In the genomic region with DNA sequence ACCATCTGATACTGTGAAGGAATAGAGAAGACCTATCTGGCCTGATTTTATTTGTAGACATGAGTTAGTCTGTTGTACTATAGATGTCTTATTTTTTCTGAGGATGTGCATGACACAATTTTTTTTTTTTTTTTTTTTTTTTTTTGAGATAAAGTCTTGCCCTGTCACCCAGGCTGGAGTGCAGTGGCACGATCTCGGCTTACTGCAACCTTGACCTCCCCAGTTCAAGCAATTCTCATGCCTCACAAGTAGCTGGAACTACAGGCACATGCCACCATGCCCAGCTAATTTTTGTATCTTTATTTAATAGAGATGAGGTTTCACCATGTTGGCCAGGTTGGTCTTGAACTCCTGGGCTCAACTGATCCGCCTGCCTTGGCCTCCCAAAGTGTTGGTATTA, we compare ENCODE assay signal across 7 cellular contexts. TPM values are rescaled to one million over a fixed set of nuclear protein-coding genes. Genes with fewer than 3 reads are reported as not detected.
DNase-seq lines count a peak whose midpoint lies in the region; ATAC-seq, FAIRE-seq and TF ChIP-seq lines count a peak whose summit lies in the region.
"Not testable (repeated sequence)": the region's sequence is repeated elsewhere in the genome, so short reads cannot be mapped to it uniquely, and the experiment has no call there.

No MANE protein-coding gene starts in this region.

- CTCF ChIA-PET in activated CD8-positive, alpha-beta T cell treated with anti-CD3 and anti-CD28 coated beads, Interleukin-2, amount 10 ng/mL, durations not matched to agents 7 days and 5 days (lab: Charles Lee): not testable (repeated sequence)
- CTCF ChIA-PET in GM12878 (lab: Yijun Ruan, JAX): interaction anchor here (1.0 kb wide), 1 partner anchor 257 kb away, joined by 3 read pairs; no protein-coding TSS in a partner anchor

- BruUV-seq in GM12878 (replicated peaks; lab: Mats Ljungman, UMichigan): not testable (repeated sequence)

- WGBS in GM23248 (ENCODE audit: low coverage in 1 of 2, low lambda C conversion rate in 2 of 2, missing lambda C conversion rate in 2 of 2), 2 experiments: 97 to 100% methylated on average over 3 of the region's 3 CpGs
- 96% methylated on average over 3 of the region's 3 CpGs for WGBS in GM12878 (ENCODE audit: insufficient coverage, insufficient replicate concordance, low lambda C conversion rate, missing lambda C conversion rate)

- H3K9me2 ChIP-seq in GM23248 (ENCODE audit: insufficient read depth): not testable (repeated sequence)

- H4K20me1 ChIP-seq in GM23248 (ENCODE audit: insufficient read depth); OCI-LY3 (ENCODE audit: insufficient read depth, low read length); GM12878 (ENCODE audit: control insufficient read depth, insufficient read depth); osteoblast (ENCODE audit: insufficient read depth, low read length): not testable (repeated sequence)

- SMC1A ChIA-PET in GM12878 (lab: Charles Lee; ENCODE audit: uncharacterized antibody, unreplicated experiment): interaction anchor here (1.5 kb wide), 1 partner anchor 26 kb away, joined by 4 read pairs; the partner anchor contains the start of gene CDK12

- H3K27ac Mint-ChIP-seq in activated CD8-positive, alpha-beta T cell treated with anti-CD3 and anti-CD28 coated beads, Interleukin-2, amount 10 ng/mL, durations not matched to agents 7 days and 5 days: peak overlapping the region; percentile 31
- H3K27ac Mint-ChIP-seq in activated naive CD8-positive, alpha-beta T cell: peak overlapping the region; percentile 51
- H3K27ac Mint-ChIP-seq in stimulated activated naive CD8-positive, alpha-beta T cell treated with anti-CD3 and anti-CD28 coated beads, Interleukin-15, Interleukin-2, amounts not matched to agents 100 ng/mL and 50 ng/mL, for 24 hours: peak overlapping the region; percentile 19

- not testable (repeated sequence) for DNase-seq in GM23248; activated CD8-positive, alpha-beta T cell treated with anti-CD3 and anti-CD28 coated beads, Interleukin-2, amount 10 ng/mL, durations not matched to agents 7 days and 5 days; GM12878 (ENCODE audit: low read depth, low spot score); osteoblast (ENCODE audit: insufficient read length, low spot score, missing footprints)

- not testable (repeated sequence) for H3K9ac ChIP-seq in GM23248; OCI-LY3 (ENCODE audit: low read length); GM12878 (ENCODE audit: control insufficient read depth, insufficient read depth, low read length)

- H3K4me1 ChIP-seq in GM23248 (ENCODE audit: insufficient read depth) (peaks cover 34% of the 10 kb centered on the region), OCI-LY3 (ENCODE audit: low read length) (peaks cover 77% of the 10 kb centered on the region), GM12878 (ENCODE audit: control insufficient read depth, insufficient read depth, low read length) (peaks cover 44% of the 10 kb centered on the region), osteoblast (ENCODE audit: insufficient read depth, low read length) (peaks cover 22% of the 10 kb centered on the region)

- H2AFZ ChIP-seq in GM23248; OCI-LY3 (ENCODE audit: low read depth, low read length); GM12878 (ENCODE audit: control insufficient read depth, low read depth, low read length); osteoblast (ENCODE audit: low read length): not testable (repeated sequence)

- intact Hi-C loops in GM12878 (cut with micrococcal nuclease; ENCODE audit: unreplicated experiment): not testable (repeated sequence)

- H3K79me2 ChIP-seq in GM23248 (ENCODE audit: insufficient read depth) (peaks cover 65% of the 10 kb centered on the region), OCI-LY3 (ENCODE audit: low read length) (peaks cover 58% of the 10 kb centered on the region), GM12878 (ENCODE audit: control insufficient read depth, insufficient read depth, low read length) (peaks cover 21% of the 10 kb centered on the region), osteoblast (ENCODE audit: insufficient read depth, low read length) (peaks cover 33% of the 10 kb centered on the region)

- in situ Hi-C loops in GM23248 (cut with MboI); GM12878 (cut with MboI): not testable (repeated sequence)

- H3K4me3 Mint-ChIP-seq in activated CD8-positive, alpha-beta T cell treated with anti-CD3 and anti-CD28 coated beads, Interleukin-2, amount 10 ng/mL, durations not matched to agents 7 days and 5 days; activated naive CD8-positive, alpha-beta T cell; stimulated activated naive CD8-positive, alpha-beta T cell treated with anti-CD3 and anti-CD28 coated beads, Interleukin-15, Interleukin-2, amounts not matched to agents 100 ng/mL and 50 ng/mL, for 24 hours: not testable (repeated sequence)

- TF ChIP-seq RAD21 in GM12878 (IDR thresholded peaks at IDR 0.05; ENCODE audit: insufficient read depth, low read depth, low read length): not testable (repeated sequence)

- H3K36me3 ChIP-seq in GM23248 (ENCODE audit: low read depth) (peaks cover 26% of the 10 kb centered on the region), OCI-LY3 (replicated peaks; ENCODE audit: low read depth, low read length) (peaks cover 37% of the 10 kb centered on the region), GM12878 (ENCODE audit: control insufficient read depth in 2 of 2, insufficient read depth in 2 of 2, low read length in 1 of 2) (peaks cover 1 to 21% of the 10 kb centered on the region in 2 experiments; a peak in 3 of 4 replicates), osteoblast (ENCODE audit: insufficient read depth, low read length) (peaks cover 21% of the 10 kb centered on the region)

- not testable (repeated sequence) for H3K4me3 ChIP-seq in GM23248; OCI-LY3 (ENCODE audit: low read length); GM12878; osteoblast (ENCODE audit: insufficient read depth, low read length)

- not testable (repeated sequence) for TF ChIP-seq EP300 in GM12878 (IDR thresholded peaks at IDR 0.05; ENCODE audit: borderline replicate concordance in 1 of 2, control insufficient read depth in 1 of 2, low read depth in 2 of 2, low read length in 2 of 2)

- H3K27ac ChIP-seq in GM23248 (peak overlapping the region; percentile 94), OCI-LY3 (ENCODE audit: low read length) (peak overlapping the region; percentile 96), GM12878 (ENCODE audit: control insufficient read depth, insufficient read depth) (peak overlapping the region; percentile 47), osteoblast (ENCODE audit: low read depth, low read length) (peak overlapping the region; percentile 48)

- peaks cover 19% of the 10 kb centered on the region for H3K36me3 Mint-ChIP-seq in activated CD8-positive, alpha-beta T cell treated with anti-CD3 and anti-CD28 coated beads, Interleukin-2, amount 10 ng/mL, durations not matched to agents 7 days and 5 days (ENCODE audit: low read depth)
- H3K36me3 Mint-ChIP-seq in activated naive CD8-positive, alpha-beta T cell: not testable (repeated sequence)
- peaks cover 21% of the 10 kb centered on the region for H3K36me3 Mint-ChIP-seq in stimulated activated naive CD8-positive, alpha-beta T cell treated with anti-CD3 and anti-CD28 coated beads, Interleukin-15, Interleukin-2, amounts not matched to agents 100 ng/mL and 50 ng/mL, for 24 hours (ENCODE audit: low read depth)

- FAIRE-seq in GM12878 (lab: Jason Lieb, UNC): not testable (repeated sequence)

- not testable (repeated sequence) for H3K9me3 ChIP-seq in GM23248 (ENCODE audit: low read depth); OCI-LY3 (ENCODE audit: insufficient read depth, low read length); GM12878 (replicated peaks; ENCODE audit: control insufficient read depth, insufficient read depth, low read length); osteoblast (ENCODE audit: low read depth, low read length)

- not testable (repeated sequence) for H3K4me1 Mint-ChIP-seq in activated CD8-positive, alpha-beta T cell treated with anti-CD3 and anti-CD28 coated beads, Interleukin-2, amount 10 ng/mL, durations not matched to agents 7 days and 5 days (ENCODE audit: low read depth)
- H3K4me1 Mint-ChIP-seq in activated naive CD8-positive, alpha-beta T cell (ENCODE audit: low read depth): peaks cover 12% of the 10 kb centered on the region
- H3K4me1 Mint-ChIP-seq in stimulated activated naive CD8-positive, alpha-beta T cell treated with anti-CD3 and anti-CD28 coated beads, Interleukin-15, Interleukin-2, amounts not matched to agents 100 ng/mL and 50 ng/mL, for 24 hours (ENCODE audit: low read depth): peaks cover 14% of the 10 kb centered on the region

- not testable (repeated sequence) for H3K27me3 ChIP-seq in GM23248 (replicated peaks; ENCODE audit: insufficient read depth); OCI-LY3 (ENCODE audit: low read depth, low read length); GM12878 (replicated peaks in 1 of 2; ENCODE audit: control insufficient read depth in 2 of 2, insufficient read depth in 2 of 2, low read length in 1 of 2); osteoblast (ENCODE audit: insufficient read depth, low read length)

- RAD21 ChIA-PET in GM12878 (lab: Charles Lee; ENCODE audit: unreplicated experiment): not testable (repeated sequence)

- H3K9me3 Mint-ChIP-seq in activated CD8-positive, alpha-beta T cell treated with anti-CD3 and anti-CD28 coated beads, Interleukin-2, amount 10 ng/mL, durations not matched to agents 7 days and 5 days (ENCODE audit: insufficient read depth); activated naive CD8-positive, alpha-beta T cell (ENCODE audit: low read depth); stimulated activated naive CD8-positive, alpha-beta T cell treated with anti-CD3 and anti-CD28 coated beads, Interleukin-15, Interleukin-2, amounts not matched to agents 100 ng/mL and 50 ng/mL, for 24 hours: not testable (repeated sequence)

- not testable (repeated sequence) for TF ChIP-seq CTCF in OCI-LY3 (IDR thresholded peaks at IDR 0.05; ENCODE audit: low read depth, low read length); GM12878 (IDR thresholded peaks at IDR 0.05 in 2 of 3, conservative IDR thresholded peaks at IDR 0.05 in 1 of 3; ENCODE audit: control insufficient read depth in 2 of 3, extremely low read depth in 1 of 3, insufficient read depth in 1 of 3, low read depth in 3 of 3, low read length in 3 of 3); osteoblast (IDR thresholded peaks at IDR 0.05; ENCODE audit: extremely low read depth, low read depth, low read length)

- not testable (repeated sequence) for H3K27me3 Mint-ChIP-seq in activated CD8-positive, alpha-beta T cell treated with anti-CD3 and anti-CD28 coated beads, Interleukin-2, amount 10 ng/mL, durations not matched to agents 7 days and 5 days (ENCODE audit: low read depth); activated naive CD8-positive, alpha-beta T cell; stimulated activated naive CD8-positive, alpha-beta T cell treated with anti-CD3 and anti-CD28 coated beads, Interleukin-15, Interleukin-2, amounts not matched to agents 100 ng/mL and 50 ng/mL, for 24 hours

- POLR2A ChIA-PET in activated CD8-positive, alpha-beta T cell treated with anti-CD3 and anti-CD28 coated beads, Interleukin-2, amount 10 ng/mL, durations not matched to agents 7 days and 5 days (lab: Charles Lee): not testable (repeated sequence)
- POLR2A ChIA-PET in GM12878 (lab: Charles Lee): interaction anchor here (0.9 kb wide), 1 partner anchor 16 kb away, joined by 3 read pairs; no protein-coding TSS in a partner anchor

- H3K4me2 ChIP-seq in GM23248 (ENCODE audit: unreplicated experiment) (peak overlapping the region; percentile 63), OCI-LY3 (ENCODE audit: low read length) (peak overlapping the region; percentile 54), GM12878 (ENCODE audit: control insufficient read depth, insufficient read depth) (peak overlapping the region; percentile 46; the same call in 1 of the 2 replicates)
- not testable (repeated sequence) for H3K4me2 ChIP-seq in osteoblast (ENCODE audit: insufficient read depth, low read length)

- TF ChIP-seq POLR2A in GM12878 (IDR thresholded peaks at IDR 0.05; ENCODE audit: low read depth, low read length): not testable (repeated sequence)

- not testable (repeated sequence) for ATAC-seq in activated CD8-positive, alpha-beta T cell treated with anti-CD3 and anti-CD28 coated beads, Interleukin-2, amount 10 ng/mL, durations not matched to agents 7 days and 5 days
- peak; percentile 45 for ATAC-seq in GM12878

- H3F3A ChIP-seq in GM23248 (ENCODE audit: insufficient read depth): peaks cover 45% of the 10 kb centered on the region

RNA-seq across cellular contexts. Expression of gene CDK12, which starts 26.2 kb away (rescaled TPM):
- total RNA-seq in GM23248 (2014; rRNA removed; shearing (Covaris generic)): 21.0 and 21.1 TPM in 2 replicates
- polyA plus RNA-seq in GM23248 (2016; fragmentation: Nextera tagmentation; extraction: Ambion mirVana) (8.2 and 8.9 TPM in 2 replicates), GM12878 (2011; rRNA removed) (32.9 and 39.0 TPM in 2 replicates), GM12878 (2014; fragmentation: Illumina TruSeq; extraction: Trizol) (47.7 and 49.1 TPM in 2 replicates), GM12878 (2014; fragmentation: Nextera tagmentation; extraction: Ambion mirVana) (1 to 10 TPM; 3.2 to 3.4 TPM), GM12878 (2014; rRNA removed) (31.9 and 33.4 TPM in 2 replicates), GM12878 (2016; fragmentation: Nextera tagmentation; extraction: Ambion mirVana) (10 to 100 TPM; 16.5 to 16.6 TPM)
- 10 to 100 TPM; 77.5 TPM for total RNA-seq in activated CD8-positive, alpha-beta T cell treated with anti-CD3 and anti-CD28 coated beads, Interleukin-2, amount 10 ng/mL, durations not matched to agents 7 days and 5 days
- 148 and 150 TPM in 2 replicates for total RNA-seq in GM12878 (2013; cell fraction: nucleolus; rRNA removed)
- total RNA-seq in GM12878 (2014; rRNA removed) (33.3 and 44.8 TPM in 2 replicates), GM12878 (2014; rRNA removed; fragmentation: Illumina TruSeq; extraction: Trizol) (32.0 and 33.5 TPM in 2 replicates), GM12878 (2021) (53.2 and 55.1 TPM in 2 replicates), osteoblast (36.6 and 40.4 TPM in 2 replicates)
- 15.9 TPM for polyA plus RNA-seq in GM12878 (2011; ENCODE audit: low read depth)
- 27.5 and 29.0 TPM in 2 replicates for polyA plus RNA-seq in GM12878 (2011; cell fraction: cytosol; rRNA removed)
- polyA plus RNA-seq in GM12878 (2011; cell fraction: nucleus; rRNA removed): 29.7 and 32.9 TPM in 2 replicates
- 27.1 and 32.0 TPM in 2 replicates for polyA plus RNA-seq in GM12878 (2012)
- 66.5 and 81.0 TPM in 2 replicates for polyA minus RNA-seq in GM12878 (2011; rRNA and poly(A)+ RNA removed)
- 40.8 and 41.1 TPM in 2 replicates for polyA minus RNA-seq in GM12878 (2011; cell fraction: cytosol; rRNA and poly(A)+ RNA removed)
- polyA minus RNA-seq in GM12878 (2011; cell fraction: nucleus; rRNA and poly(A)+ RNA removed): 35.8 and 58.9 TPM in 2 replicates

RNA-seq across cellular contexts. Expression of gene MED1, which starts 36.4 kb away (rescaled TPM):
- total RNA-seq in GM23248 (2014; rRNA removed; shearing (Covaris generic)): 14.9 and 17.6 TPM in 2 replicates
- 15.4 and 17.2 TPM in 2 replicates for polyA plus RNA-seq in GM23248 (2016; fragmentation: Nextera tagmentation; extraction: Ambion mirVana)
- total RNA-seq in activated CD8-positive, alpha-beta T cell treated with anti-CD3 and anti-CD28 coated beads, Interleukin-2, amount 10 ng/mL, durations not matched to agents 7 days and 5 days: 10 to 100 TPM; 52.8 to 53.2 TPM
- total RNA-seq in GM12878 (2013; cell fraction: nucleolus; rRNA removed): 36.6 and 39.3 TPM in 2 replicates
- 27.2 and 28.1 TPM in 2 replicates for total RNA-seq in GM12878 (2014; rRNA removed)
- 33.0 and 34.9 TPM in 2 replicates for total RNA-seq in GM12878 (2014; rRNA removed; fragmentation: Illumina TruSeq; extraction: Trizol)
- 40.2 and 41.2 TPM in 2 replicates for total RNA-seq in GM12878 (2021)
- polyA plus RNA-seq in GM12878 (2011; ENCODE audit: low read depth): 19.1 TPM
- polyA plus RNA-seq in GM12878 (2011; rRNA removed): 42.0 and 45.4 TPM in 2 replicates
- polyA plus RNA-seq in GM12878 (2011; cell fraction: cytosol; rRNA removed): 28.4 and 30.1 TPM in 2 replicates
- polyA plus RNA-seq in GM12878 (2011; cell fraction: nucleus; rRNA removed): 38.8 and 42.1 TPM in 2 replicates
- polyA plus RNA-seq in GM12878 (2012): 18.6 and 21.1 TPM in 2 replicates
- polyA plus RNA-seq in GM12878 (2014; fragmentation: Illumina TruSeq; extraction: Trizol): 50.1 and 58.0 TPM in 2 replicates
- polyA plus RNA-seq in GM12878 (2014; fragmentation: Nextera tagmentation; extraction: Ambion mirVana): 10 to 100 TPM in 1 of 2 experiments, 1 to 10 TPM in 1; 8.7 to 10.8 TPM
- 27.4 and 32.1 TPM in 2 replicates for polyA plus RNA-seq in GM12878 (2014; rRNA removed)
- 10 to 100 TPM; 22.8 to 25.4 TPM for polyA plus RNA-seq in GM12878 (2016; fragmentation: Nextera tagmentation; extraction: Ambion mirVana)
- polyA minus RNA-seq in GM12878 (2011; rRNA and poly(A)+ RNA removed): 46.6 and 64.0 TPM in 2 replicates
- polyA minus RNA-seq in GM12878 (2011; cell fraction: cytosol; rRNA and poly(A)+ RNA removed): 17.8 and 17.9 TPM in 2 replicates
- 17.9 and 26.7 TPM in 2 replicates for polyA minus RNA-seq in GM12878 (2011; cell fraction: nucleus; rRNA and poly(A)+ RNA removed)
- total RNA-seq in osteoblast: 24.6 and 25.0 TPM in 2 replicates
